ENCODE assay signal across 8 cellular contexts in genomic region chr16:67100569-67101300, GRCh38. TPM values are rescaled to one million over a fixed set of nuclear protein-coding genes. Genes with fewer than 3 reads are reported as not detected.
A peak's percentile ranks its signal among the peaks of the same experiment; 100 is the strongest.
DNase-seq lines count a peak whose midpoint lies in the region; ATAC-seq, FAIRE-seq and TF ChIP-seq lines count a peak whose summit lies in the region.

No MANE protein-coding gene starts in this region.

- TF ChIP-seq CTCF in BE2C (IDR thresholded peaks at IDR 0.05; ENCODE audit: low read depth, low read length) (peak; percentile 37), GM23338 (conservative IDR thresholded peaks at IDR 0.05; ENCODE audit: low read depth in 2 of 2) (peak; percentile 48 to 61)

- H3K9me3 ChIP-seq in BE2C, result no peaks in the 10 kb centered on the region

- H3K9me2 ChIP-seq in GM23338 (ENCODE audit: insufficient read depth), result no peaks in the 10 kb centered on the region

- no peak overlapping the region for H3K27ac Mint-ChIP-seq in GM23338

- ATAC-seq in GM23338 (no peak), GM19351 (IDR thresholded peaks at IDR 0.05; ENCODE audit: unreplicated experiment) (no peak), GM18873 (IDR thresholded peaks at IDR 0.05; ENCODE audit: low FRiP score, unreplicated experiment) (no peak)

- FAIRE-seq in TTC549 (lab: Jason Lieb, UNC), result peak; percentile 19

- no peaks in the 10 kb centered on the region for H3K9me3 Mint-ChIP-seq in GM23338

- H3K4me3 Mint-ChIP-seq in GM23338, result no peak overlapping the region

- no peak for DNase-seq in BE2C
- peak; percentile 54 for DNase-seq in GM23338 (ENCODE audit: low spot score)
- peak; percentile 66 for DNase-seq in inferior parietal cortex (ENCODE audit: extremely low spot score)
- no peak for DNase-seq in activated gamma-delta T cell (lab: John Stamatoyannopoulos, UW)
- DNase-seq in T-helper 9 cell, result no peak

- H3K36me3 ChIP-seq in BE2C, result peaks cover 3% of the 10 kb centered on the region; the same call in 1 of the 2 replicates
- no peaks in the 10 kb centered on the region for H3K36me3 ChIP-seq in GM23338 (ENCODE audit: insufficient read depth)

- no peaks in the 10 kb centered on the region; the same call in 1 of the 2 replicates for H4K20me1 ChIP-seq in GM23338 (replicated peaks; ENCODE audit: insufficient read depth)

- no peaks in the 10 kb centered on the region for H3K36me3 Mint-ChIP-seq in GM23338 (ENCODE audit: low read depth)

- H3K79me2 ChIP-seq in GM23338 (replicated peaks; ENCODE audit: insufficient read depth), result no peaks in the 10 kb centered on the region

- H3K27ac ChIP-seq in GM23338 (ENCODE audit: low read depth), result no peak overlapping the region

- H3K27me3 ChIP-seq in BE2C, result no peaks in the 10 kb centered on the region
- H3K27me3 ChIP-seq in GM23338 (ENCODE audit: insufficient read depth), result no peaks in the 10 kb centered on the region

- H3K4me2 ChIP-seq in GM23338, result no peak overlapping the region

- H3K4me1 Mint-ChIP-seq in GM23338, result no peaks in the 10 kb centered on the region

- H3K27me3 Mint-ChIP-seq in GM23338 (ENCODE audit: insufficient read depth, low read depth, poor library complexity), result no peaks in the 10 kb centered on the region

- H3K4me3 ChIP-seq in BE2C (ENCODE audit: low read depth, low read length) (no peak overlapping the region), GM23338 (no peak overlapping the region)

- H2AFZ ChIP-seq in GM23338, result no peak overlapping the region

- H3K4me1 ChIP-seq in BE2C (no peaks in the 10 kb centered on the region), GM23338 (ENCODE audit: insufficient read depth) (no peaks in the 10 kb centered on the region)

- H3F3A ChIP-seq in GM23338 (replicated peaks; ENCODE audit: low read depth), result no peaks in the 10 kb centered on the region

TF ChIP-seq in GM23338, 12 proteins besides CTCF, POLR2A, EP300 and RAD21 (continues in another document):
- TF ChIP-seq EZH2phosphoT487 (IDR thresholded peaks at IDR 0.05; ENCODE audit: unreplicated experiment) (no peak), ETS1 (IDR thresholded peaks at IDR 0.05) (no peak), EZH2 (IDR thresholded peaks at IDR 0.05; ENCODE audit: low read depth, unreplicated experiment) (no peak), ZNF331 (CRISPR knock-in tag; IDR thresholded peaks at IDR 0.05; ENCODE audit: low read depth) (no peak), CREB1 (CRISPR knock-in tag; IDR thresholded peaks at IDR 0.05; ENCODE audit: low read depth) (no peak), REST (IDR thresholded peaks at IDR 0.05; ENCODE audit: unreplicated experiment) (no peak), POLR2AphosphoS5 (IDR thresholded peaks at IDR 0.05; ENCODE audit: low read depth) (no peak)

RNA-seq across cellular contexts. Expression of gene PHAF1, which starts 9.0 kb away (rescaled TPM):
- 34.2 TPM for polyA plus RNA-seq in BE2C (2012; ENCODE audit: insufficient read depth, insufficient read length, low read depth)
- total RNA-seq in GM23338 (2014; rRNA removed; shearing (Covaris generic)), result 26.6 and 35.9 TPM in 2 replicates
- 14.2 and 14.7 TPM in 2 replicates for polyA plus RNA-seq in GM23338 (2016; fragmentation: Nextera tagmentation; extraction: Ambion mirVana)

RNA-seq across cellular contexts. Expression of gene B3GNT9, which starts 50.1 kb away (rescaled TPM):
- polyA plus RNA-seq in BE2C (2012; ENCODE audit: insufficient read depth, insufficient read length, low read depth), result 6.2 TPM
- 6.8 and 7.0 TPM in 2 replicates for total RNA-seq in GM23338 (2014; rRNA removed; shearing (Covaris generic))
- 0.99 and 1.5 TPM in 2 replicates for polyA plus RNA-seq in GM23338 (2016; fragmentation: Nextera tagmentation; extraction: Ambion mirVana)

RNA-seq across cellular contexts. Expression of gene TRADD, which starts 59.0 kb away (rescaled TPM):
- polyA plus RNA-seq in BE2C (2012; ENCODE audit: insufficient read depth, insufficient read length, low read depth), result 6.0 TPM
- 0.42 TPM in 1 of 2 replicates, not detected in the other for total RNA-seq in GM23338 (2014; rRNA removed; shearing (Covaris generic))
- polyA plus RNA-seq in GM23338 (2016; fragmentation: Nextera tagmentation; extraction: Ambion mirVana), result 0.50 and 0.55 TPM in 2 replicates

RNA-seq across cellular contexts. Expression of gene FBXL8, which starts 59.0 kb away (rescaled TPM):
- 14.4 TPM for polyA plus RNA-seq in BE2C (2012; ENCODE audit: insufficient read depth, insufficient read length, low read depth)
- total RNA-seq in GM23338 (2014; rRNA removed; shearing (Covaris generic)), result not detected in 2 replicates
- 0.26 TPM in 1 of 2 replicates, not detected in the other for polyA plus RNA-seq in GM23338 (2016; fragmentation: Nextera tagmentation; extraction: Ambion mirVana)

Comparison
In these comparisons a context has a peak if more than half of its experiments do, and no peak if none do; other contexts are left out.
1. DNase-seq: peak in GM23338 (single experiment) and inferior parietal cortex (single experiment); none in BE2C (single experiment), activated gamma-delta T cell (single experiment) and T-helper 9 cell (single experiment).